ENCODE assay signal across 1 cellular context in genomic region chrX:331145-331771, GRCh38.
TF ChIP-seq lines count a peak whose summit lies in the region.

No MANE protein-coding gene starts in this region.

TF ChIP-seq in HepG2, 621 proteins besides CTCF, POLR2A, EP300 and RAD21:
- TF ChIP-seq KDM2A (CRISPR knock-in tag; IDR thresholded peaks at IDR 0.05; ENCODE audit: borderline replicate concordance, low read depth) (peak; percentile 86), GMEB1 (CRISPR knock-in tag; IDR thresholded peaks at IDR 0.05; ENCODE audit: borderline replicate concordance) (no peak), CCDC6 (CRISPR knock-in tag; IDR thresholded peaks at IDR 0.05) (peak; percentile 54; the same call in 1 of the 2 replicates), AGO2 (optimal IDR thresholded peaks at IDR 0.05; ENCODE audit: low read depth, low read length) (peak; percentile 79), TRAFD1 (CRISPR knock-in tag; IDR thresholded peaks at IDR 0.05; ENCODE audit: borderline replicate concordance) (no peak), IRF2 (CRISPR knock-in tag; IDR thresholded peaks at IDR 0.05) (no peak), PATZ1 (CRISPR knock-in tag; IDR thresholded peaks at IDR 0.05) (0 out of 2 replicates have a peak, but pooled peaks have one; percentile 9), ZNF687 (CRISPR knock-in tag; IDR thresholded peaks at IDR 0.05) (peak; percentile 29; the same call in 1 of the 2 replicates), ZNF83 (CRISPR knock-in tag; IDR thresholded peaks at IDR 0.05; ENCODE audit: borderline replicate concordance) (no peak), MYC (CRISPR knock-in tag; IDR thresholded peaks at IDR 0.05; ENCODE audit: borderline replicate concordance) (peak; percentile 16; the same call in 1 of the 2 replicates), MTF2 (CRISPR knock-in tag; IDR thresholded peaks at IDR 0.05; ENCODE audit: borderline replicate concordance) (0 out of 2 replicates have a peak, but pooled peaks have one; percentile 64), AKAP8 (CRISPR knock-in tag; IDR thresholded peaks at IDR 0.05) (peak; percentile 82; the same call in 1 of the 2 replicates), AGO1 (IDR thresholded peaks at IDR 0.05; ENCODE audit: low read depth, low read length, poor library complexity, severe bottlenecking) (peak; percentile 43), POLR2G (IDR thresholded peaks at IDR 0.05; ENCODE audit: low read depth, low read length) (0 out of 2 replicates have a peak, but pooled peaks have one; percentile 9), ZC3H13 (CRISPR knock-in tag; IDR thresholded peaks at IDR 0.05) (peak; percentile 50; the same call in 1 of the 2 replicates), PRDM4 (CRISPR knock-in tag; IDR thresholded peaks at IDR 0.05; ENCODE audit: borderline replicate concordance) (no peak), ETS1 (CRISPR knock-in tag; IDR thresholded peaks at IDR 0.05) (no peak), MLX (CRISPR knock-in tag; IDR thresholded peaks at IDR 0.05) (no peak), IRF1 (CRISPR knock-in tag; IDR thresholded peaks at IDR 0.05; ENCODE audit: low read depth) (no peak), ZNF20 (CRISPR knock-in tag; IDR thresholded peaks at IDR 0.05) (no peak)
